15 cellular contexts compared by ENCODE assay signal in the genomic region with DNA sequence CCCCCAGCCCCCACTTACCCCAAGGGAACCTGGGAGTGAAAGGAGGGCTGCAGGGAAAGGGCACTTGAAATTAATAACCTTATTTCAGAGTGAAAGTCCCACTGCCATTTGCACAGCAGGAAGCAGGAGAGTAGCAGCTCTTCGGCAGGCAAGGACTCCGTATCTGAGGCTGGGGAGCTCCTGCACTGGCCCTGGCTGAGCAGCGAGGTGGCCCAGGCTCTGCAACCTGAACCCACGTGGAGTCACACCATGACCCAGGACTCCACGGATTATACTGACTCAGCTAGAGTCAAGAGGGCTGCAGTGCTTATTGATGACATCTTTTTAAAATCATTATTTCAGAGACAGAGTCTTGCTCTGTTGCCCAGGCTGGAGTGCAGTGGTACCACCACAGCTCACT.
"Had no signal": no experiment of that assay in that cellular context is flagged by ENCODE, and none has a peak within 500 bp of the region (broad histone marks: within the 10 kb centered on the region; RNA-seq: fewer than 3 reads in every experiment).

No MANE protein-coding gene starts in this region.

- ATAC-seq: foreskin keratinocyte; left cardiac atrium; naive thymus-derived CD4-positive, alpha-beta T cell had no signal

- H3K4me3 Mint-ChIP-seq: immature natural killer cell; naive thymus-derived CD4-positive, alpha-beta T cell had no signal

- H3K4me1 ChIP-seq: colonic mucosa, foreskin keratinocyte had no signal

- H3K4me1 Mint-ChIP-seq: immature natural killer cell had no signal

- H3K36me3 ChIP-seq: colonic mucosa, left ventricle myocardium inferior, neutrophil, right atrium auricular region had no signal

- H3K27ac ChIP-seq: colonic mucosa, foreskin keratinocyte, left ventricle myocardium inferior, neutrophil, right atrium auricular region had no signal

- H3K4me3 ChIP-seq: colonic mucosa, left ventricle myocardium inferior, right atrium auricular region had no signal

- H3K9me3 Mint-ChIP-seq: immature natural killer cell had no signal

- DNase-seq: colonic mucosa; dermis blood vessel endothelial cell; erythroblast; foreskin keratinocyte; immature natural killer cell; left cardiac atrium; left ventricle myocardium inferior; mammary epithelial cell; small intestine; stimulated activated CD4-positive, alpha-beta T cell treated with anti-CD3 and anti-CD28 coated beads, Interleukin-12 subunit alpha, Interleukin-12 subunit beta, amount 100 ng/mL, for 4 hours; stimulated activated naive CD4-positive, alpha-beta T cell treated with Interleukin-2 at 50 U/mL for 16 hours; trophoblast cell had no signal

- H3K27ac Mint-ChIP-seq: immature natural killer cell; naive thymus-derived CD4-positive, alpha-beta T cell had no signal

- H3K27me3 ChIP-seq: colonic mucosa, neutrophil, right atrium auricular region had no signal

- H3K9me3 ChIP-seq: colonic mucosa, left ventricle myocardium inferior, neutrophil, right atrium auricular region had no signal

- H3K36me3 Mint-ChIP-seq: immature natural killer cell; naive thymus-derived CD4-positive, alpha-beta T cell had no signal
